In genomic region chr1:244005455-244005854, GRCh38 we compare ENCODE assay signal across 28 cellular contexts.
"Had no signal": no experiment of that assay in that cellular context is flagged by ENCODE, and none has a peak within 500 bp of the region (broad histone marks: within the 10 kb centered on the region; RNA-seq: fewer than 3 reads in every experiment).

No MANE protein-coding gene starts in this region.

- FAIRE-seq: colon, endometrium, endothelial cell of umbilical vein, frontal cortex had no signal

- H3K27me3 ChIP-seq: colonic mucosa, dorsolateral prefrontal cortex, esophagus squamous epithelium, foreskin keratinocyte, heart left ventricle, heart right ventricle had no signal

- H3K4me3 ChIP-seq: colonic mucosa, coronary artery, dorsolateral prefrontal cortex, esophagus muscularis mucosa, esophagus squamous epithelium, gastrocnemius medialis, gastroesophageal sphincter, heart left ventricle, heart right ventricle had no signal

- H3K27ac ChIP-seq: colonic mucosa, coronary artery, dorsolateral prefrontal cortex, epithelial cell of prostate, esophagus muscularis mucosa, esophagus squamous epithelium, foreskin keratinocyte, gastrocnemius medialis, gastroesophageal sphincter, heart left ventricle, heart right ventricle had no signal

- H3K9me3 ChIP-seq: colonic mucosa, esophagus muscularis mucosa, esophagus squamous epithelium, gastrocnemius medialis, gastroesophageal sphincter, heart left ventricle, heart right ventricle had no signal

- ATAC-seq: effector memory CD8-positive, alpha-beta T cell; esophagus mucosa; foreskin keratinocyte; gastrocnemius medialis; gastroesophageal sphincter; heart left ventricle; heart right ventricle had no signal

- H3K36me3 ChIP-seq: colonic mucosa, esophagus muscularis mucosa, esophagus squamous epithelium, gastrocnemius medialis, gastroesophageal sphincter, heart left ventricle, heart right ventricle had no signal

- H3K4me1 ChIP-seq: colonic mucosa, esophagus muscularis mucosa, esophagus squamous epithelium, foreskin keratinocyte, gastrocnemius medialis, gastroesophageal sphincter had no signal

- DNase-seq: colonic mucosa; cortex of kidney; dermis blood vessel endothelial cell; dorsolateral prefrontal cortex; effector CD4-positive, alpha-beta T cell; effector CD8-positive, alpha-beta T cell; effector memory CD4-positive, alpha-beta T cell; effector memory CD8-positive, alpha-beta T cell; endodermal cell; erythroblast; esophagus squamous epithelium; foreskin fibroblast; foreskin keratinocyte; foreskin melanocyte; gastrocnemius medialis; glutamatergic neuron; head of caudate nucleus; heart left ventricle; heart right ventricle had no signal
